Comparison of ENCODE assay signal across 41 cellular contexts in the genomic region with DNA sequence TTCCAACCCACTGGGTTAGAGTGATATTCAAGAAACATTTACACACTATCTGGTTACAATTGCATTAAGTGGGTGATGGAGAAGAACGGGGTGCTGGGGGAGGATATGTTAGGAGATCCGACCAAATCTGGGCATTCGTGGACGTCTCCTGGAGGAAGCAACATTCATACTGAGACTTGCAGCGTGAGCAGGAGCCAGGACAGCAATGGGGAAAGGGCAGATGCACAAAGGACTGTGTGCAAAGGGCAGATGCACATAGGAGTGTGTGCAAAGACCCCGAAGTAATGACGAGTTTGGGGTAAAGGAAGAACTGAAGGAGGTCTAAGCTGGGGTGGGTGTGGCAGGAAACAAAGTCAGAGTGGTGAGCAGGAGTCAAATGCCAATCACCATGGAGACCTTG. TPM values are rescaled to one million over a fixed set of nuclear protein-coding genes. Genes with fewer than 3 reads are reported as not detected.
"Had no signal": no experiment of that assay in that cellular context is flagged by ENCODE, and none has a peak within 500 bp of the region (broad histone marks: within the 10 kb centered on the region; RNA-seq: fewer than 3 reads in every experiment).

No MANE protein-coding gene starts in this region.

- H3K27ac ChIP-seq: adrenal gland, ascending aorta, body of pancreas, brain microvascular endothelial cell, breast epithelium, cardiac muscle cell had no signal

- H3K4me3 ChIP-seq: adrenal gland, ascending aorta, body of pancreas, breast epithelium, cardiac muscle cell had no signal

- DNase-seq: activated effector memory CD4-positive, alpha-beta T cell treated with anti-CD3 and anti-CD28 coated beads, Interleukin-2, amount 50 U/mL, for 16 hours; activated effector memory CD4-positive, alpha-beta T cell treated with Interleukin-2 at 50 U/mL for 16 hours; activated gamma-delta T cell; activated gamma-delta T cell treated with Interleukin-2 at 50 U/mL for 16 hours; activated naive CD4-positive, alpha-beta T cell; activated naive CD4-positive, alpha-beta T cell treated with anti-CD3 and anti-CD28 coated beads for 36 hours; activated naive CD4-positive, alpha-beta T cell treated with anti-CD3 and anti-CD28 coated beads, Interleukin-2, amount 10 ng/mL, durations not matched to agents 7 days and 5 days; activated naive CD4-positive, alpha-beta T cell treated with anti-CD3 and anti-CD28 coated beads, Interleukin-2, amount 50 U/mL, for 16 hours; activated naive CD4-positive, alpha-beta T cell treated with Interleukin-2 at 50 U/mL for 16 hours; activated naive CD8-positive, alpha-beta T cell treated with anti-CD3 and anti-CD28 coated beads for 36 hours; activated naive CD8-positive, alpha-beta T cell treated with anti-CD3 and anti-CD28 coated beads, Interleukin-2, amount 10 ng/mL, durations not matched to agents 7 days and 5 days; activated naive CD8-positive, alpha-beta T cell treated with anti-CD3 and anti-CD28 coated beads, Interleukin-2, amount 50 U/mL, for 24 hours; activated T-cell treated with anti-CD3 and anti-CD28 coated beads for 4 hours; activated T-cell treated with anti-CD3 and anti-CD28 coated beads, Interleukin-2, amount 50 U/mL, for 1 hour; activated T-cell treated with anti-CD3 and anti-CD28 coated beads, Interleukin-2, amount 50 U/mL, for 24 hours; activated T-cell treated with anti-CD3 and anti-CD28 coated beads, Interleukin-2, amount 50 U/mL, for 4 hours; activated T-cell treated with anti-CD3 and anti-CD28 coated beads, Interleukin-2, amount 50 U/mL, for 48 hours; activated T-cell treated with anti-CD3 and anti-CD28 coated beads, Interleukin-2, amount 50 U/mL, for 72 hours; amniotic stem cell; amygdala; anterior cingulate cortex; aorta; body of pancreas; brain microvascular endothelial cell; caudate nucleus; central memory CD4-positive, alpha-beta T cell; cerebellar nuclear complex had no signal

- H3K36me3 ChIP-seq: adrenal gland, ascending aorta, brain microvascular endothelial cell, breast epithelium, cardiac muscle cell had no signal

- H3K27me3 ChIP-seq: ascending aorta, body of pancreas, brain microvascular endothelial cell had no signal

- H3K27ac Mint-ChIP-seq: activated naive CD4-positive, alpha-beta T cell treated with anti-CD3 and anti-CD28 coated beads for 36 hours; activated naive CD4-positive, alpha-beta T cell treated with anti-CD3 and anti-CD28 coated beads, Interleukin-2, amount 10 ng/mL, durations not matched to agents 7 days and 5 days; activated naive CD4-positive, alpha-beta T cell treated with anti-CD3 and anti-CD28 coated beads, Interleukin-2, amount 50 U/mL, for 24 hours; activated naive CD4-positive, alpha-beta T cell treated with anti-CD3 and anti-CD28 coated beads, Interleukin-2, amount 50 U/mL, for 72 hours; activated naive CD8-positive, alpha-beta T cell; activated naive CD8-positive, alpha-beta T cell treated with anti-CD3 and anti-CD28 coated beads for 36 hours; activated naive CD8-positive, alpha-beta T cell treated with anti-CD3 and anti-CD28 coated beads, Interleukin-2, amount 10 ng/mL, durations not matched to agents 7 days and 5 days; activated naive CD8-positive, alpha-beta T cell treated with anti-CD3 and anti-CD28 coated beads, Interleukin-2, amount 50 U/mL, for 24 hours; activated T-cell treated with anti-CD3 and anti-CD28 coated beads, Interleukin-2, amount 50 U/mL, for 24 hours; activated T-cell treated with anti-CD3 and anti-CD28 coated beads, Interleukin-2, amount 50 U/mL, for 72 hours; activated T-helper 1 cell treated with anti-CD3 and anti-CD28 coated beads, Interleukin-12 subunit alpha, Interleukin-12 subunit beta, Interleukin-2, Interleukin-4 antibody, amounts not matched to agents 30 ng/mL and 10 ng/mL and 1 ng/mL, durations not matched to agents 14 hours and 24 hours and 36 hours; activated T-helper 17 cell treated with anti-CD3 and anti-CD28 coated beads, Interleukin-2, amount 50 U/mL, for 72 hours; activated T-helper 2 cell treated with anti-CD3 and anti-CD28 coated beads, Interferon-gamma antibody, Interleukin-2, Interleukin-4, amounts not matched to agents 10 μg/mL and 5 μg/mL and 100 μg/mL, durations not matched to agents 14 hours and 24 hours and 36 hours; brain had no signal

- H3K4me3 Mint-ChIP-seq: activated naive CD4-positive, alpha-beta T cell treated with anti-CD3 and anti-CD28 coated beads for 36 hours; activated naive CD4-positive, alpha-beta T cell treated with anti-CD3 and anti-CD28 coated beads, Interleukin-2, amount 10 ng/mL, durations not matched to agents 7 days and 5 days; activated naive CD4-positive, alpha-beta T cell treated with anti-CD3 and anti-CD28 coated beads, Interleukin-2, amount 50 U/mL, for 24 hours; activated naive CD8-positive, alpha-beta T cell; activated naive CD8-positive, alpha-beta T cell treated with anti-CD3 and anti-CD28 coated beads for 36 hours; activated naive CD8-positive, alpha-beta T cell treated with anti-CD3 and anti-CD28 coated beads, Interleukin-2, amount 10 ng/mL, durations not matched to agents 7 days and 5 days; activated naive CD8-positive, alpha-beta T cell treated with anti-CD3 and anti-CD28 coated beads, Interleukin-2, amount 50 U/mL, for 24 hours; activated T-cell treated with anti-CD3 and anti-CD28 coated beads, Interleukin-2, amount 50 U/mL, for 24 hours; activated T-cell treated with anti-CD3 and anti-CD28 coated beads, Interleukin-2, amount 50 U/mL, for 4 hours; activated T-cell treated with anti-CD3 and anti-CD28 coated beads, Interleukin-2, amount 50 U/mL, for 72 hours; activated T-helper 1 cell treated with anti-CD3 and anti-CD28 coated beads, Interleukin-12 subunit alpha, Interleukin-12 subunit beta, Interleukin-2, Interleukin-4 antibody, amounts not matched to agents 30 ng/mL and 10 ng/mL and 1 ng/mL, durations not matched to agents 14 hours and 24 hours and 36 hours; activated T-helper 17 cell treated with anti-CD3 and anti-CD28 coated beads, Interleukin-2, amount 50 U/mL, for 72 hours; brain; central memory CD8-positive, alpha-beta T cell had no signal

- H3K9me3 ChIP-seq: adrenal gland, ascending aorta, body of pancreas, breast epithelium had no signal

- H3K36me3 Mint-ChIP-seq: activated naive CD4-positive, alpha-beta T cell treated with anti-CD3 and anti-CD28 coated beads, Interleukin-2, amount 10 ng/mL, durations not matched to agents 7 days and 5 days; activated naive CD4-positive, alpha-beta T cell treated with anti-CD3 and anti-CD28 coated beads, Interleukin-2, amount 50 U/mL, for 24 hours; activated naive CD4-positive, alpha-beta T cell treated with anti-CD3 and anti-CD28 coated beads, Interleukin-2, amount 50 U/mL, for 72 hours; activated naive CD8-positive, alpha-beta T cell; activated naive CD8-positive, alpha-beta T cell treated with anti-CD3 and anti-CD28 coated beads for 36 hours; activated naive CD8-positive, alpha-beta T cell treated with anti-CD3 and anti-CD28 coated beads, Interleukin-2, amount 10 ng/mL, durations not matched to agents 7 days and 5 days; brain had no signal

- ATAC-seq: activated naive CD4-positive, alpha-beta T cell treated with anti-CD3 and anti-CD28 coated beads, Interleukin-2, amount 50 U/mL, for 72 hours; activated naive CD8-positive, alpha-beta T cell treated with anti-CD3 and anti-CD28 coated beads, Interleukin-2, amount 50 U/mL, for 24 hours; activated T-cell treated with anti-CD3 and anti-CD28 coated beads, Interleukin-2, amount 50 U/mL, for 4 hours; activated T-cell treated with anti-CD3 and anti-CD28 coated beads, Interleukin-2, amount 50 U/mL, for 72 hours; activated T-helper 17 cell treated with anti-CD3 and anti-CD28 coated beads, Interleukin-2, amount 50 U/mL, for 72 hours; body of pancreas had no signal

- H3K9me3 Mint-ChIP-seq: activated naive CD4-positive, alpha-beta T cell treated with anti-CD3 and anti-CD28 coated beads for 36 hours; activated naive CD4-positive, alpha-beta T cell treated with anti-CD3 and anti-CD28 coated beads, Interleukin-2, amount 10 ng/mL, durations not matched to agents 7 days and 5 days; activated naive CD4-positive, alpha-beta T cell treated with anti-CD3 and anti-CD28 coated beads, Interleukin-2, amount 50 U/mL, for 24 hours; activated naive CD4-positive, alpha-beta T cell treated with anti-CD3 and anti-CD28 coated beads, Interleukin-2, amount 50 U/mL, for 72 hours; activated naive CD8-positive, alpha-beta T cell treated with anti-CD3 and anti-CD28 coated beads for 36 hours; activated naive CD8-positive, alpha-beta T cell treated with anti-CD3 and anti-CD28 coated beads, Interleukin-2, amount 10 ng/mL, durations not matched to agents 7 days and 5 days; activated naive CD8-positive, alpha-beta T cell treated with anti-CD3 and anti-CD28 coated beads, Interleukin-2, amount 50 U/mL, for 24 hours; activated T-cell treated with anti-CD3 and anti-CD28 coated beads, Interleukin-2, amount 50 U/mL, for 24 hours; activated T-cell treated with anti-CD3 and anti-CD28 coated beads, Interleukin-2, amount 50 U/mL, for 4 hours; activated T-helper 1 cell treated with anti-CD3 and anti-CD28 coated beads, Interleukin-12 subunit alpha, Interleukin-12 subunit beta, Interleukin-2, Interleukin-4 antibody, amounts not matched to agents 30 ng/mL and 10 ng/mL and 1 ng/mL, durations not matched to agents 14 hours and 24 hours and 36 hours; activated T-helper 17 cell treated with anti-CD3 and anti-CD28 coated beads, Interleukin-2, amount 50 U/mL, for 72 hours; activated T-helper 2 cell treated with anti-CD3 and anti-CD28 coated beads, Interferon-gamma antibody, Interleukin-2, Interleukin-4, amounts not matched to agents 10 μg/mL and 5 μg/mL and 100 μg/mL, durations not matched to agents 14 hours and 24 hours and 36 hours; brain; central memory CD8-positive, alpha-beta T cell had no signal

- H3K4me1 ChIP-seq: adrenal gland, ascending aorta, body of pancreas, breast epithelium had no signal

- H3K4me1 Mint-ChIP-seq: activated naive CD4-positive, alpha-beta T cell treated with anti-CD3 and anti-CD28 coated beads, Interleukin-2, amount 10 ng/mL, durations not matched to agents 7 days and 5 days; activated naive CD4-positive, alpha-beta T cell treated with anti-CD3 and anti-CD28 coated beads, Interleukin-2, amount 50 U/mL, for 24 hours; activated naive CD8-positive, alpha-beta T cell treated with anti-CD3 and anti-CD28 coated beads for 36 hours; activated naive CD8-positive, alpha-beta T cell treated with anti-CD3 and anti-CD28 coated beads, Interleukin-2, amount 10 ng/mL, durations not matched to agents 7 days and 5 days; activated T-helper 17 cell treated with anti-CD3 and anti-CD28 coated beads, Interleukin-2, amount 50 U/mL, for 72 hours; brain; central memory CD8-positive, alpha-beta T cell had no signal

- FAIRE-seq: astrocyte had no signal

RNA-seq across cellular contexts. Expression of a gene that starts 16.1 kb away (rescaled TPM):
- total RNA-seq: activated naive CD4-positive, alpha-beta T cell treated with anti-CD3 and anti-CD28 coated beads for 36 hours; activated naive CD4-positive, alpha-beta T cell treated with anti-CD3 and anti-CD28 coated beads, Interleukin-2, amount 50 U/mL, for 72 hours; activated naive CD8-positive, alpha-beta T cell treated with anti-CD3 and anti-CD28 coated beads for 36 hours; activated naive CD8-positive, alpha-beta T cell treated with anti-CD3 and anti-CD28 coated beads, Interleukin-2, amount 10 ng/mL, durations not matched to agents 7 days and 5 days; activated T-cell treated with anti-CD3 and anti-CD28 coated beads, Interleukin-2, amount 50 U/mL, for 72 hours; activated T-helper 1 cell treated with anti-CD3 and anti-CD28 coated beads, Interleukin-12 subunit alpha, Interleukin-12 subunit beta, Interleukin-2, Interleukin-4 antibody, amounts not matched to agents 30 ng/mL and 10 ng/mL and 1 ng/mL, durations not matched to agents 14 hours and 24 hours and 36 hours; activated T-helper 17 cell treated with anti-CD3 and anti-CD28 coated beads, Interleukin-2, amount 50 U/mL, for 72 hours; activated T-helper 2 cell treated with anti-CD3 and anti-CD28 coated beads, Interferon-gamma antibody, Interleukin-2, Interleukin-4, amounts not matched to agents 10 μg/mL and 5 μg/mL and 100 μg/mL, durations not matched to agents 14 hours and 24 hours and 36 hours; astrocyte; breast epithelium; chondrocyte had no signal
